ENCODE assay signal across 8 cellular contexts in the genomic region with DNA sequence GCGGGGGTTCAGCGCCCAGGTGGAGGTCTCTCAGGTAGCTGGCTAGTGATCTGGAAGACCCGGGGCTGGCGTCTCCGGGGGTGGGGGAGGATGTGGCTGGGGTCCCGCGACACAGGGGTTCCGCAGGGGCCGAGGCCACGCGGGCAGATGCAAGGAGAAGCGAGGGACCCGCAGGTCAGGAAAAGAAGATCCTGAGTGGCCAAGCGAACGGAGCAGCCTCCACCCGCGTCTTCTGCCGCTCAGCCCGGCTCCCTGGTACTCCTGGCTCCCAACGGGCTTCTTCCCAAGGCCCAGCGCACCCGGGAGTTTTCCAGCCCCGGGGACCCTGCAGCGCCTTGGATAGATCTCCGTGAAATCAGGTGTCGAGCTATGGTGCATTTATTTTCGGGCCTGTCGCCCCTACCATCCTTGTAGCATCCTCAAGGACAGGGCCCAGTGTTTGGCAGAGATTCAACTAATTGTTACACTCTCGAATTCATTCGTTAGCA. TPM values are rescaled to one million over a fixed set of nuclear protein-coding genes. Genes with fewer than 3 reads are reported as not detected.
DNase-seq lines count a peak whose midpoint lies in the region; ATAC-seq and TF ChIP-seq lines count a peak whose summit lies in the region.

No MANE protein-coding gene starts in this region.

- TSS peak; percentile 28 for BruUV-seq in PC-3 (replicated peaks; lab: Mats Ljungman, UMichigan)

- peak overlapping the region; percentile 83 for H3K4me3 Mint-ChIP-seq in activated naive CD4-positive, alpha-beta T cell treated with anti-CD3 and anti-CD28 coated beads, Interleukin-2, amount 50 U/mL, for 24 hours
- peak overlapping the region; percentile 81 for H3K4me3 Mint-ChIP-seq in endodermal cell
- peak overlapping the region; percentile 79 to 88 (median 88) for H3K4me3 Mint-ChIP-seq in nephron

- no peaks in the 10 kb centered on the region for H3K36me3 Mint-ChIP-seq in activated naive CD4-positive, alpha-beta T cell treated with anti-CD3 and anti-CD28 coated beads, Interleukin-2, amount 50 U/mL, for 24 hours
- H3K36me3 Mint-ChIP-seq in endodermal cell (ENCODE audit: low read depth) (no peaks in the 10 kb centered on the region), nephron (ENCODE audit: low read depth) (no peaks in the 10 kb centered on the region)

- H3K79me2 ChIP-seq in PC-3 (ENCODE audit: low read length), result peaks cover 38% of the 10 kb centered on the region

- H3K4me1 Mint-ChIP-seq in activated naive CD4-positive, alpha-beta T cell treated with anti-CD3 and anti-CD28 coated beads, Interleukin-2, amount 50 U/mL, for 24 hours, result peaks cover 40% of the 10 kb centered on the region
- H3K4me1 Mint-ChIP-seq in endodermal cell, result peaks cover 43% of the 10 kb centered on the region
- H3K4me1 Mint-ChIP-seq in nephron, result peaks cover 52% of the 10 kb centered on the region

- no peaks in the 10 kb centered on the region for H3K9me3 Mint-ChIP-seq in activated naive CD4-positive, alpha-beta T cell treated with anti-CD3 and anti-CD28 coated beads, Interleukin-2, amount 50 U/mL, for 24 hours
- H3K9me3 Mint-ChIP-seq in endodermal cell, result no peaks in the 10 kb centered on the region
- H3K9me3 Mint-ChIP-seq in nephron, result no peaks in the 10 kb centered on the region

- H3K27ac ChIP-seq in PC-3 (ENCODE audit: low read length) (no peak overlapping the region), endodermal cell (ENCODE audit: low read depth, low read length) (no peak overlapping the region)

- H3K27me3 ChIP-seq in PC-3 (ENCODE audit: low read length), result no peaks in the 10 kb centered on the region
- no peaks in the 10 kb centered on the region for H3K27me3 ChIP-seq in endodermal cell (ENCODE audit: control insufficient read depth, insufficient read depth, low read length, poor library complexity, severe bottlenecking)

- no peaks in the 10 kb centered on the region for H3K9me2 ChIP-seq in PC-3 (replicated peaks; ENCODE audit: low read length)

- CTCF ChIA-PET in PC-3 (lab: Charles Lee), result interaction anchor here (0.8 kb wide), 1 partner anchor 278 kb away, joined by 4 read pairs; a partner anchor contains a TSS

- peak overlapping the region; percentile 44 for H3K27ac Mint-ChIP-seq in activated naive CD4-positive, alpha-beta T cell treated with anti-CD3 and anti-CD28 coated beads, Interleukin-2, amount 50 U/mL, for 24 hours
- H3K27ac Mint-ChIP-seq in endodermal cell, result peak overlapping the region; percentile 8
- H3K27ac Mint-ChIP-seq in nephron, result peak overlapping the region; percentile 73 to 93 (median 83)

- H3K36me3 ChIP-seq in PC-3 (ENCODE audit: low read depth, low read length) (no peaks in the 10 kb centered on the region), endodermal cell (ENCODE audit: control insufficient read depth, insufficient read depth, low read length) (no peaks in the 10 kb centered on the region)

- intact Hi-C loops in PC-3 (cut with micrococcal nuclease), result loop anchor here (5.0 kb wide), 3 partner anchors 137 to 482 kb away; a partner anchor contains a TSS

- TF ChIP-seq CTCF in PC-3 (conservative IDR thresholded peaks at IDR 0.05; ENCODE audit: low read depth, low read length) (no peak), endodermal cell (conservative IDR thresholded peaks at IDR 0.05) (no peak), nephron (IDR thresholded peaks at IDR 0.05; ENCODE audit: unreplicated experiment in 3 of 3) (no peak)

- H3K9me3 ChIP-seq in PC-3 (ENCODE audit: low read length), result no peaks in the 10 kb centered on the region
- H3K9me3 ChIP-seq in endodermal cell (ENCODE audit: control insufficient read depth, low read length), result no peaks in the 10 kb centered on the region

- WGBS in endodermal cell (ENCODE audit: insufficient coverage in 1 of 2, insufficient read length in 1 of 2), 2 experiments, result 5 to 6% methylated on average over 18 to 30 of the region's 30 CpGs

- no peaks in the 10 kb centered on the region for H3F3A ChIP-seq in PC-3 (ENCODE audit: low read length, unreplicated experiment)

- H3K4me2 ChIP-seq in PC-3 (ENCODE audit: low read length), result peak overlapping the region; percentile 85

- POLR2A ChIA-PET in PC-3 (lab: Charles Lee; ENCODE audit: unreplicated experiment), result interaction anchor here (0.6 kb wide), 2 partner anchors 169 to 1848 kb away, joined by 5 to 6 read pairs; no protein-coding TSS in a partner anchor

- no peaks in the 10 kb centered on the region for H3K27me3 Mint-ChIP-seq in activated naive CD4-positive, alpha-beta T cell treated with anti-CD3 and anti-CD28 coated beads, Interleukin-2, amount 50 U/mL, for 24 hours
- H3K27me3 Mint-ChIP-seq in endodermal cell (ENCODE audit: insufficient read depth) (no peaks in the 10 kb centered on the region), nephron (ENCODE audit: low read depth) (peaks cover 4% of the 10 kb centered on the region)

- DNase-seq in activated naive CD4-positive, alpha-beta T cell (lab: John Stamatoyannopoulos, UW), result no peak
- DNase-seq in PC-3, result no peak
- DNase-seq in endodermal cell, result no peak
- DNase-seq in OCI-M2 (lab: John Stamatoyannopoulos, UW; ENCODE audit: unreplicated experiment), result no peak

- H3K9ac ChIP-seq in PC-3 (ENCODE audit: low read length) (peak overlapping the region; percentile 30), endodermal cell (ENCODE audit: extremely low read depth, low read length, poor library complexity, severe bottlenecking) (peak overlapping the region; percentile 28)

- H3K4me1 ChIP-seq in PC-3 (ENCODE audit: insufficient read depth, low read length) (peaks cover 15% of the 10 kb centered on the region), endodermal cell (ENCODE audit: control insufficient read depth, insufficient read depth, low read length) (peaks cover 3% of the 10 kb centered on the region)

- H3K4me3 ChIP-seq in PC-3 (ENCODE audit: low read length), result peak overlapping the region; percentile 69
- peak overlapping the region; percentile 82 for H3K4me3 ChIP-seq in endodermal cell (ENCODE audit: low read length)

- ATAC-seq in PC-3 (peak; percentile 16), HG02884 (IDR thresholded peaks at IDR 0.05; ENCODE audit: unreplicated experiment) (no peak), HG03045 (IDR thresholded peaks at IDR 0.05; ENCODE audit: unreplicated experiment) (no peak)

- H2AFZ ChIP-seq in PC-3 (ENCODE audit: low read length), result peak overlapping the region; percentile 95

- peaks cover 28% of the 10 kb centered on the region for H4K20me1 ChIP-seq in PC-3 (ENCODE audit: low read length)

RNA-seq across cellular contexts. Expression of a gene that starts 0.7 kb away (rescaled TPM):
- total RNA-seq in PC-3 (2014; rRNA removed), result 19.5 and 34.7 TPM in 2 replicates
- total RNA-seq in endodermal cell, result 100 to 1,000 TPM in 1 of 2 donors, 10 to 100 TPM in 1; 82.5 to 107 TPM
- 36.4 TPM for polyA plus RNA-seq in endodermal cell (2013, experiment 1 of 2)
- polyA plus RNA-seq in endodermal cell (2013, experiment 2 of 2), result 32.1 TPM

Comparison
In these comparisons a context has a peak if more than half of its experiments do, and no peak if none do; other contexts are left out.
1. H3K27ac Mint-ChIP-seq: peak in every context shown above with its lines; median percentile 83 in nephron; 44 in activated naive CD4-positive, alpha-beta T cell treated with anti-CD3 and anti-CD28 coated beads, Interleukin-2, amount 50 U/mL, for 24 hours; 8 in endodermal cell.